ENCODE assay signal across 8 cellular contexts in the genomic region with DNA sequence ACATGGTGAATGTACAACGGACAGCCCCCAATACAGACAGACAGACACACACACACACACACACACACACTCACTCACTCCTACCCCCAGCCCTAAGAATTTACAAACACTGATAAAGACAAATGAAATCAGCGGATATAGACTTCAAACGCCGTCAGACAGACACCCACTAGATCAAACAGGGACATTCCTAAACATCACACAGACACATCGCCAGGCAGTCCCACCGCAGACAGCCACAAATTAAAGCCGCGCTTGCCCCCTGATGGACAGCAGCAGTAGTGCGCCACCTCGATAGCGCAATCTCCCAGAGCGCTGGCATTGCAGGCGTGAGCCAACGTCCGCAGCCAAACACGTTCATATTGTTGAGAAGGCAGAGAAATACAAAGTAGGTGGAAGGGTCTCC. TPM values are rescaled to one million over a fixed set of nuclear protein-coding genes. Genes with fewer than 3 reads are reported as not detected.
DNase-seq lines count a peak whose midpoint lies in the region; ATAC-seq and TF ChIP-seq lines count a peak whose summit lies in the region.

No MANE protein-coding gene starts in this region.

- peak overlapping the region; percentile 93 for H3K4me3 Mint-ChIP-seq in T-helper 17 cell

- ATAC-seq in GM21737 (IDR thresholded peaks at IDR 0.05; ENCODE audit: unreplicated experiment) (peak; percentile 77), T-helper 17 cell (peak; percentile 94), sciatic nerve (peak; percentile 95)

- no peaks in the 10 kb centered on the region for H3K36me3 Mint-ChIP-seq in T-helper 17 cell (ENCODE audit: low read depth)

- intact Hi-C loops in sciatic nerve (cut with DNase I) = loop anchor here (10.0 kb wide), 1 partner anchor 238 kb away; no protein-coding TSS in a partner anchor

- no peaks in the 10 kb centered on the region for H3K36me3 ChIP-seq in right atrium auricular region

- DNase-seq in DMS153 (lab: John Stamatoyannopoulos, UW) (peak; percentile 69), NAMALWA (ENCODE audit: low spot score) (peak; percentile 92), T-helper 17 cell (peak; percentile 73 to 86 (median 83)), amniotic epithelial cell (ENCODE audit: low read depth) (peak; percentile 74), right atrium auricular region (ENCODE audit: low spot score) (peak; percentile 86), sciatic nerve (ENCODE audit: low spot score) (peak; percentile 87), cerebellar nuclear complex (lab: John Stamatoyannopoulos, UW) (no peak)

- peaks cover 17% of the 10 kb centered on the region for H3K4me1 Mint-ChIP-seq in T-helper 17 cell

- H3K27me3 ChIP-seq in right atrium auricular region = no peaks in the 10 kb centered on the region

- H3K27me3 Mint-ChIP-seq in T-helper 17 cell = no peaks in the 10 kb centered on the region

- peak overlapping the region; percentile 97 for H3K27ac Mint-ChIP-seq in T-helper 17 cell

- no peaks in the 10 kb centered on the region for H3K9me3 ChIP-seq in T-helper 17 cell (ENCODE audit: control insufficient read depth, low read length, poor library complexity, severe bottlenecking)
- no peaks in the 10 kb centered on the region for H3K9me3 ChIP-seq in right atrium auricular region

- no peak overlapping the region for H3K27ac ChIP-seq in right atrium auricular region

- peaks cover 0 to 8% of the 10 kb centered on the region in 2 donors for H3K4me1 ChIP-seq in right atrium auricular region

- H3K4me3 ChIP-seq in right atrium auricular region = peak overlapping the region in 1 of 2 donors; percentile 42

- peak; percentile 78 to 89 for TF ChIP-seq CTCF in right atrium auricular region (IDR thresholded peaks at IDR 0.05)

RNA-seq across cellular contexts. Expression of a gene that starts 24.7 kb away (rescaled TPM):
- 1 to 10 TPM; 3.6 to 6.6 TPM for total RNA-seq in T-helper 17 cell
- total RNA-seq in right atrium auricular region = not detected
- total RNA-seq in sciatic nerve = 1.8 TPM

Comparison
In these comparisons a context has a peak if more than half of its experiments do, and no peak if none do; other contexts are left out.
1. DNase-seq: peak in DMS153 (single experiment), NAMALWA (single experiment), T-helper 17 cell (3 of 3), amniotic epithelial cell (single experiment), right atrium auricular region (single experiment) and sciatic nerve (single experiment); none in cerebellar nuclear complex (0 of 2).
2. Peak in every context shown above with its lines, with median percentiles within 50 percentile points of each other: ATAC-seq.